ENCODE assay signal across 8 cellular contexts in the genomic region with DNA sequence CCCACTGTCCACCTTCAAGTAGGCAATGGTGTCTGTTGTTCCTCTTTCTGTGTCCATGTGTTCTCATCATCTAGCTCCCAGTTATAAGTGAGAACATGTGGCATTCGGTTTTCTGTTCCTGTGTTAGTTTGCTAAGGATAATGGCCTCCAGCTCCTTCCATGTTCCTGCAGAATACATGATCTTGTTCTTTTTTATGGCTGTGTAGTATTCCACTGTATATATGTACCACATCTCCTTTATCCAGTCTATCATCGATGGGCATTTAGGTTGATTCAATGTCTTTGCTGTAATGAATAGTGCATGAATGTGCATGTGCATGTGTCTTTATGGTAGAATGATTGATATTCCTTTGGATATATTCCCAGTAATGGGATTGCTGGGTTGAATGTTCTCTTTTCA.
"Had no signal": no experiment of that assay in that cellular context is flagged by ENCODE, and none has a peak within 500 bp of the region (broad histone marks: within the 10 kb centered on the region; RNA-seq: fewer than 3 reads in every experiment).

No MANE protein-coding gene starts in this region.

- H3K9ac ChIP-seq: KMS-11 had no signal

- ATAC-seq: HepG2 had no signal

- H3K4me2 ChIP-seq: KMS-11 had no signal

- H3K4me3 Mint-ChIP-seq: IgD-negative memory B cell had no signal

- H3K27ac ChIP-seq: HL-60, KMS-11 had no signal

- H3K27ac Mint-ChIP-seq: IgD-negative memory B cell had no signal

- DNase-seq: IMR-90, KBM-7, KG1 had no signal

- FAIRE-seq: HepG2, HTR-8/SVneo had no signal
